In the genomic region with DNA sequence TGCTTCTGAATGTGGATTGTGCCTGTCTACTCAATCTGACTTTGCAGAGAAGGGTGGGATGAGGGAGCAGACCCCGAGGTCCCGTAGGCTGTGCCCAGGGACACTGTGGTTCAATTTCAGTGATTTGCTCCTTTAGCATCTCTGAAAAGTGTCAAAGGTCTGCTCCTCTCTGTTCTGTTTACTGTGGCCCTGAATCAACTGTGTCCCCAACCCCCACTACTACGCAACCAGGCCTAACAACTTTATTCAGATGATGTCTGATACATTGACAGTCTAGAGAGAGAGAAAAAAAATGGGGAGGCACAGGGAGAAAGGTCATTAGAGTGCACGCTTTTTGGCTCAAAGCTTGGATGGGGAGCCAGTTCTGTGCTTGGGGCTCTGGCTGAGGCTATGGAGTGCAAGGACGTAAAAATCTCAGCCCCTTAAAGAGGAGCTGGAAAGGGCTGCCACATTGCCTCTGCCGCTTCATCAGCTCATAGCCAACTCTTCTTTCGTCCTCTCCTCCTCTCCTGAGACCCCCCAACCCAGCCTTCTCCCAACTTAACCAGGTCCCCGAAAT, we compare ENCODE assay signal across 16 cellular contexts.
DNase-seq lines count a peak whose midpoint lies in the region; ATAC-seq and TF ChIP-seq lines count a peak whose summit lies in the region.
"Had no signal": no experiment of that assay in that cellular context is flagged by ENCODE, and none has a peak within 500 bp of the region (broad histone marks: within the 10 kb centered on the region; RNA-seq: fewer than 3 reads in every experiment).

No MANE protein-coding gene starts in this region.

- in situ Hi-C loops in ACHN (cut with HindIII; ENCODE audit: low pct_ligation_motif_present, low pct_unique_long_range_greater_than_20kb, low sequenced_read_pairs), result no loop called here

- no peak overlapping the region for H4K5ac ChIP-seq in H9 (ENCODE audit: insufficient read length, low read depth, low read length)

- no peak overlapping the region for H4K91ac ChIP-seq in H9 (ENCODE audit: insufficient read length, low read depth, low read length)

- no peak overlapping the region for H3K9ac ChIP-seq in H9 (ENCODE audit: extremely low read depth, insufficient read length, low read length)

- H3K4me1 Mint-ChIP-seq in CD4-positive, CD25-positive, alpha-beta regulatory T cell, result peaks cover 0 to 10% (median 7%) of the 10 kb centered on the region in 4 donors
- H3K4me1 Mint-ChIP-seq in H9, result peaks cover 8 to 18% of the 10 kb centered on the region in 2 experiments

- no peak for TF ChIP-seq POLR2A in suprapubic skin (IDR thresholded peaks at IDR 0.05)

- H3K79me2 ChIP-seq in H9 (ENCODE audit: insufficient read depth, low read length), result no peaks in the 10 kb centered on the region

- no peaks in the 10 kb centered on the region for H3K79me1 ChIP-seq in H9 (ENCODE audit: insufficient read depth, low read depth, low read length, poor library complexity, severe bottlenecking)

- no peak for ATAC-seq in CD4-positive, CD25-positive, alpha-beta regulatory T cell (ENCODE audit: low read depth in 2 of 2)
- ATAC-seq in sciatic nerve (peak; percentile 36), foreskin keratinocyte (no peak)
- ATAC-seq: CD8-positive, alpha-beta T cell had no signal

- no peak overlapping the region for H4K8ac ChIP-seq in H9 (replicated peaks; ENCODE audit: insufficient read length, low read depth, low read length)

- peak overlapping the region in 2 of 3 donors; percentile 52 to 59 for H3K27ac Mint-ChIP-seq in CD4-positive, CD25-positive, alpha-beta regulatory T cell
- H3K27ac Mint-ChIP-seq in H9, result no peak overlapping the region
- H3K27ac Mint-ChIP-seq: CD8-positive, alpha-beta T cell had no signal

- no peaks in the 10 kb centered on the region for H3K36me3 ChIP-seq in CD4-positive, CD25-positive, alpha-beta regulatory T cell (ENCODE audit: control insufficient read depth, insufficient read depth, low read length)
- H3K36me3 ChIP-seq in muscle layer of duodenum (ENCODE audit: control insufficient read depth in 1 of 2, insufficient read depth in 2 of 2, low read length in 2 of 2), result no peaks in the 10 kb centered on the region
- H3K36me3 ChIP-seq in suprapubic skin, result no peaks in the 10 kb centered on the region
- H3K36me3 ChIP-seq: BE2C had no signal

- no peak overlapping the region; the same call in 1 of the 2 replicates for H2BK15ac ChIP-seq in H9 (ENCODE audit: low read depth, low read length)

- no peak overlapping the region for H3K4me3 Mint-ChIP-seq in CD4-positive, CD25-positive, alpha-beta regulatory T cell
- H3K4me3 Mint-ChIP-seq in H9, result no peak overlapping the region
- H3K4me3 Mint-ChIP-seq: CD8-positive, alpha-beta T cell had no signal

- H3K18ac ChIP-seq in H9 (ENCODE audit: insufficient read length, low read depth, low read length), result no peak overlapping the region

- H3K9me3 ChIP-seq in CD4-positive, CD25-positive, alpha-beta regulatory T cell (ENCODE audit: control insufficient read depth in 2 of 2, low read length in 2 of 2), result no peaks in the 10 kb centered on the region
- H3K9me3 ChIP-seq in H9 (ENCODE audit: control insufficient read depth, low read depth, low read length) (no peaks in the 10 kb centered on the region), muscle layer of duodenum (ENCODE audit: control insufficient read depth in 1 of 2, low read length in 2 of 2) (no peaks in the 10 kb centered on the region), suprapubic skin (no peaks in the 10 kb centered on the region)
- H3K9me3 ChIP-seq: BE2C had no signal

- H3K27ac ChIP-seq in CD4-positive, CD25-positive, alpha-beta regulatory T cell (ENCODE audit: insufficient read depth, low read length, poor library complexity, severe bottlenecking), result no peak overlapping the region
- H3K27ac ChIP-seq in H9 (ENCODE audit: insufficient read length, low read depth, low read length) (no peak overlapping the region), muscle layer of duodenum (ENCODE audit: low read length) (peak overlapping the region; percentile 13), suprapubic skin (no peak overlapping the region), foreskin keratinocyte (no peak overlapping the region)
- H3K27ac ChIP-seq: C4-2B had no signal

- intact Hi-C loops in sciatic nerve (cut with DNase I), result no loop called here

- H3K4me2 ChIP-seq in H9 (ENCODE audit: insufficient read depth, insufficient read length, low read length), result no peak overlapping the region

- peak overlapping the region; percentile 10 for H2AFZ ChIP-seq in H9 (ENCODE audit: low read length)

- H3K23me2 ChIP-seq in H9 (ENCODE audit: insufficient read length, low read depth, low read length, poor library complexity, severe bottlenecking), result no peaks in the 10 kb centered on the region

- no peak for DNase-seq in CD4-positive, CD25-positive, alpha-beta regulatory T cell
- DNase-seq in H9 (no peak), sciatic nerve (ENCODE audit: low spot score) (no peak), suprapubic skin (ENCODE audit: low spot score in 2 of 2) (no peak), foreskin keratinocyte (no peak), ACHN (no peak)
- DNase-seq: BE2C; CD8-positive, alpha-beta T cell; COR-L47; DMS153; DMS79 treated with DMSO at 0.1 percent for 48 hours; EL; GOT3; IMR-90 had no signal

- no peak overlapping the region for H2AK5ac ChIP-seq in H9 (ENCODE audit: insufficient read length, low read length)

- H3K56ac ChIP-seq in H9 (ENCODE audit: insufficient read length, low read depth, low read length), result no peak overlapping the region

- no peak overlapping the region for H3K14ac ChIP-seq in H9 (ENCODE audit: insufficient read depth, low read length)

- H3K4me3 ChIP-seq in CD4-positive, CD25-positive, alpha-beta regulatory T cell (ENCODE audit: low read depth, low read length), result no peak overlapping the region
- H3K4me3 ChIP-seq in muscle layer of duodenum (ENCODE audit: low read depth in 1 of 2, low read length in 2 of 2), result no peak overlapping the region
- H3K4me3 ChIP-seq in suprapubic skin, result no peak overlapping the region

- no peak overlapping the region for H2BK20ac ChIP-seq in H9 (ENCODE audit: low read depth, low read length, poor library complexity, severe bottlenecking)

- peaks cover 0 to 5% (median 0%) of the 10 kb centered on the region in 7 donors for H3K9me3 Mint-ChIP-seq in CD4-positive, CD25-positive, alpha-beta regulatory T cell
- peaks cover 5 to 9% of the 10 kb centered on the region in 2 experiments for H3K9me3 Mint-ChIP-seq in H9
- H3K9me3 Mint-ChIP-seq: CD8-positive, alpha-beta T cell had no signal

- no peak overlapping the region for H2BK12ac ChIP-seq in H9 (ENCODE audit: insufficient read length, low read depth, low read length)

- WGBS in H9 (ENCODE audit: extremely low coverage, insufficient read length, low lambda C conversion rate), result no CpG with 5 or more reads among the region's 8 CpGs
- 74% methylated on average over 8 of the region's 8 CpGs for WGBS in suprapubic skin

- H3K23ac ChIP-seq in H9 (ENCODE audit: insufficient read length, low read depth, low read length), result no peak overlapping the region

- no peak for TF ChIP-seq EP300 in suprapubic skin (IDR thresholded peaks at IDR 0.05)

- no peaks in the 10 kb centered on the region for H3K27me3 ChIP-seq in CD4-positive, CD25-positive, alpha-beta regulatory T cell (ENCODE audit: control insufficient read depth, insufficient read depth, low read length)
- H3K27me3 ChIP-seq in H9 (ENCODE audit: insufficient read depth, low read length) (no peaks in the 10 kb centered on the region), muscle layer of duodenum (ENCODE audit: low read depth, low read length) (no peaks in the 10 kb centered on the region), suprapubic skin (no peaks in the 10 kb centered on the region), foreskin keratinocyte (no peaks in the 10 kb centered on the region)
- H3K27me3 ChIP-seq: BE2C had no signal

- H3K27me3 Mint-ChIP-seq in CD4-positive, CD25-positive, alpha-beta regulatory T cell, result peaks cover 4% of the 10 kb centered on the region
- peaks cover 3% of the 10 kb centered on the region; the same call in 1 of the 2 replicates for H3K27me3 Mint-ChIP-seq in H9 (ENCODE audit: low read depth)

- no peak for TF ChIP-seq CTCF in H9 (conservative IDR thresholded peaks at IDR 0.05)
- TF ChIP-seq CTCF in suprapubic skin (IDR thresholded peaks at IDR 0.05), result no peak
- no peak for TF ChIP-seq CTCF in foreskin keratinocyte (conservative IDR thresholded peaks at IDR 0.05)

- H3T11ph ChIP-seq in H9 (ENCODE audit: low read length), result no peak overlapping the region

- no peak overlapping the region for H2BK5ac ChIP-seq in H9 (ENCODE audit: insufficient read length, low read length)

- no peaks in the 10 kb centered on the region for H3K4me1 ChIP-seq in CD4-positive, CD25-positive, alpha-beta regulatory T cell (ENCODE audit: control insufficient read depth, insufficient read depth, low read length, poor library complexity, severe bottlenecking)
- no peaks in the 10 kb centered on the region for H3K4me1 ChIP-seq in H9 (ENCODE audit: insufficient read depth, low read length)
- H3K4me1 ChIP-seq in muscle layer of duodenum (ENCODE audit: control insufficient read depth in 1 of 2, insufficient read depth in 2 of 2, low read length in 2 of 2), result peaks cover 0 to 12% of the 10 kb centered on the region in 2 donors
- H3K4me1 ChIP-seq in suprapubic skin, result no peaks in the 10 kb centered on the region
- no peaks in the 10 kb centered on the region for H3K4me1 ChIP-seq in foreskin keratinocyte

- no peak overlapping the region for H2BK120ac ChIP-seq in H9 (ENCODE audit: low read depth, low read length, poor library complexity, severe bottlenecking)

- peaks cover 5% of the 10 kb centered on the region for H3K36me3 Mint-ChIP-seq in CD4-positive, CD25-positive, alpha-beta regulatory T cell
- H3K36me3 Mint-ChIP-seq in H9 (ENCODE audit: insufficient read depth in 1 of 3, low read depth in 3 of 3), result peaks cover 0 to 7% (median 7%) of the 10 kb centered on the region in 3 experiments; a peak in 5 of 7 replicates
- H3K36me3 Mint-ChIP-seq: CD8-positive, alpha-beta T cell had no signal

- H3K4ac ChIP-seq in H9 (ENCODE audit: low read depth, low read length), result no peak overlapping the region

- H4K20me1 ChIP-seq in H9 (ENCODE audit: control insufficient read depth, insufficient read depth, insufficient read length), result no peaks in the 10 kb centered on the region

Comparison
In these comparisons a context has a peak if more than half of its experiments do, and no peak if none do; other contexts are left out.
1. H3K27ac Mint-ChIP-seq: peak in CD4-positive, CD25-positive, alpha-beta regulatory T cell (2 of 3); none in H9 (0 of 3).